21 cellular contexts compared by ENCODE assay signal in the genomic region with DNA sequence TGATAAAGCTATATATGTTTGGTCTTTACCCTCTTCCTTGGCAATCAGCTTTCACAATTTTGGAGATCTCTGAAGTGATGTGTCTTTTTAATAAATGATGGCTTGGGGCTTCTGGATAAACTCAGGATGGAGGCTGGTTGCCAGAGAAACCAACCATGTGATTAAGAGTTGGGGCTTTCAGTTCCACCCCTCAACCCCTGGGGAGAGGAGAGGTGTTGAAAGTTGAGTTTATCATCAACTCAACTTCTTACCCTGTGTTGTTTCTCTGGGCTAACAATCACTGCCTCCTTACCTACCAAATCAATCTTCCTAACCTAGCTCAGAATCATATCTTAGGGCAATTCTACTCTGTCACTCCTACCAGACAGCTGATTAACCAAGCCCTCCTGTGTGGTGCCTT.
DNase-seq lines count a peak whose midpoint lies in the region; ATAC-seq lines count a peak whose summit lies in the region.
"Had no signal": no experiment of that assay in that cellular context is flagged by ENCODE, and none has a peak within 500 bp of the region (broad histone marks: within the 10 kb centered on the region; RNA-seq: fewer than 3 reads in every experiment).

No MANE protein-coding gene starts in this region.

- H3K4me1 Mint-ChIP-seq in activated T-helper 17 cell treated with anti-CD3 and anti-CD28 coated beads, Interleukin-2, amount 50 U/mL, for 72 hours, result no peaks in the 10 kb centered on the region
- H3K4me1 Mint-ChIP-seq: activated B cell treated with CpG ODN at 0.5 μM for 24 hours, nephron progenitor cell, T-helper 17 cell had no signal

- ATAC-seq in GM19025 (IDR thresholded peaks at IDR 0.05; ENCODE audit: low read depth, unreplicated experiment) (peak; percentile 67), GM21825 (IDR thresholded peaks at IDR 0.05; ENCODE audit: unreplicated experiment) (peak; percentile 88), HG03135 (IDR thresholded peaks at IDR 0.05; ENCODE audit: unreplicated experiment) (peak; percentile 67)
- ATAC-seq in activated T-helper 17 cell treated with anti-CD3 and anti-CD28 coated beads, Interleukin-2, amount 50 U/mL, for 72 hours (replicated peaks), result no peak
- ATAC-seq: gastrocnemius medialis, left cardiac atrium, psoas muscle, T-helper 17 cell had no signal

- H3K27ac Mint-ChIP-seq in activated T-helper 17 cell treated with anti-CD3 and anti-CD28 coated beads, Interleukin-2, amount 50 U/mL, for 72 hours, result no peak overlapping the region
- H3K27ac Mint-ChIP-seq: activated B cell treated with CpG ODN at 0.5 μM for 24 hours; activated T-helper 1 cell treated with anti-CD3 and anti-CD28 coated beads, Interleukin-12 subunit alpha, Interleukin-12 subunit beta, Interleukin-2, Interleukin-4 antibody, amounts not matched to agents 30 ng/mL and 10 ng/mL and 1 ng/mL, durations not matched to agents 14 hours and 24 hours and 36 hours; mesothelial cell of epicardium; nephron progenitor cell; T-helper 17 cell had no signal

- H3K9me3 Mint-ChIP-seq in activated T-helper 17 cell treated with anti-CD3 and anti-CD28 coated beads, Interleukin-2, amount 50 U/mL, for 72 hours, result peaks cover 11% of the 10 kb centered on the region
- H3K9me3 Mint-ChIP-seq: activated B cell treated with CpG ODN at 0.5 μM for 24 hours, nephron progenitor cell had no signal

- no peaks in the 10 kb centered on the region for H3K36me3 Mint-ChIP-seq in activated T-helper 17 cell treated with anti-CD3 and anti-CD28 coated beads, Interleukin-2, amount 50 U/mL, for 72 hours (ENCODE audit: low read depth)
- H3K36me3 Mint-ChIP-seq: mesothelial cell of epicardium had no signal

- H3K27me3 Mint-ChIP-seq in activated T-helper 17 cell treated with anti-CD3 and anti-CD28 coated beads, Interleukin-2, amount 50 U/mL, for 72 hours, result no peaks in the 10 kb centered on the region
- H3K27me3 Mint-ChIP-seq: activated B cell treated with CpG ODN at 0.5 μM for 24 hours, T-helper 17 cell had no signal

- DNase-seq in SK-N-DZ (ENCODE audit: low spot score) (peak; percentile 1), NCI-H1930 (lab: John Stamatoyannopoulos, UW) (no peak), A172 (ENCODE audit: low spot score) (no peak)
- DNase-seq: activated B cell treated with CpG ODN at 0.5 μM for 24 hours, dermis blood vessel endothelial cell, DMS79, gastrocnemius medialis, left cardiac atrium, NCI-H2081, NCI-H510A, nephron progenitor cell, psoas muscle, SHP77, T-helper 17 cell, thyroid gland had no signal

- no peak overlapping the region for H3K4me3 Mint-ChIP-seq in activated T-helper 17 cell treated with anti-CD3 and anti-CD28 coated beads, Interleukin-2, amount 50 U/mL, for 72 hours
- H3K4me3 Mint-ChIP-seq: activated B cell treated with CpG ODN at 0.5 μM for 24 hours; activated T-helper 1 cell treated with anti-CD3 and anti-CD28 coated beads, Interleukin-12 subunit alpha, Interleukin-12 subunit beta, Interleukin-2, Interleukin-4 antibody, amounts not matched to agents 30 ng/mL and 10 ng/mL and 1 ng/mL, durations not matched to agents 14 hours and 24 hours and 36 hours; mesothelial cell of epicardium; nephron progenitor cell; T-helper 17 cell had no signal
